ENCODE assay signal across 3 cellular contexts in the genomic region with DNA sequence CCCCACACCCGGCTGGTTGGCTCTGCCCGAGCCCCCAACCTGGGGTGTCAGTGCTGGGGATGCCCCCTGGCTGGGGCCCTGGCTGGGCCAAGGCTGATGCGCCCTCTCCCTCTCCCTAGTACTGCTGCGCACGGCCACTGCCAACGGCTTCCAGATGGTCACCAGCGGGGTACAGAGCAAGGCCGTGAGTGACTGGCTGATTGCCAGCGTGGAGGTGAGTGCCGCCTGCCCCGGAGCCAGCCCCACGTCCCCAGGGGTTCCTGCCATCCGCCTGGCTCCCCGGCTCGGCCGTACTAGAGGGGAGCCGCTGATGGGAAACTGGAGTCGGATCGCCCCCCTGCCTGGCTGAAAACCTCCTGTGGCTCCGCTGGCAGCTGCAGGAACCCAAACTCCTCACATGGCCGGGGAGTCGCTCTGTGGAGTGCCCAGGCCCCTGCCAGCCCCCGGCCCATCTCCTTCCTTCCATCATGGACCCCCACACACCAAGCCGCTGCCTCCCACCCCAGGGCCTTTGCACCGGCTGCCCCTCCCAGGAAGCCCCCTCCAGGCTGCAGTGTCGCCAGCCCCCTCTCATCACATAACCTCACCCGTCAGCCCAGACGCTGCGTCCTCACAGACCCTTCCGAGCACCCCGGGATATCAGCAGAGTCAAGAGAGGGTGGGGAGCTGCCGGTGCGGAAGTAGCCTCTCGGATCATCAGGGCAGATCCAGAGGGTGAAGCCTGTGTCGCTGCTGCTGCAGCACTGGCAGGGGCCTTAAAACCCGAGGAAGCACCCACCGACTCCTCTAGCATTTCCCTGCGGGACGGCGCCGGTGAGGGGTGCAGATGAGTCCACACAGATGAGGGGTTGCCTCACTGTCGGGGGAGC.
TF ChIP-seq lines count a peak whose summit lies in the region.

No MANE protein-coding gene starts in this region.

TF ChIP-seq in SK-N-SH, 30 proteins besides CTCF, POLR2A, EP300 and RAD21 (continues in another document):
- TF ChIP-seq TAF1 (IDR thresholded peaks at IDR 0.05; ENCODE audit: borderline replicate concordance, low read depth, low read length) (no peak), RXRA (IDR thresholded peaks at IDR 0.05; ENCODE audit: borderline replicate concordance, low read depth) (no peak), SIN3A (IDR thresholded peaks at IDR 0.05; ENCODE audit: borderline replicate concordance, low read depth, low read length) (no peak), FOSL2 (IDR thresholded peaks at IDR 0.05; ENCODE audit: borderline replicate concordance, low read depth) (no peak), GABPA (IDR thresholded peaks at IDR 0.05; ENCODE audit: low read depth) (no peak), RFX5 (IDR thresholded peaks at IDR 0.05; ENCODE audit: low read length) (no peak), CHD2 (IDR thresholded peaks at IDR 0.05; ENCODE audit: low read length, partially characterized antibody) (no peak)
- TF ChIP-seq, protein P1, sequence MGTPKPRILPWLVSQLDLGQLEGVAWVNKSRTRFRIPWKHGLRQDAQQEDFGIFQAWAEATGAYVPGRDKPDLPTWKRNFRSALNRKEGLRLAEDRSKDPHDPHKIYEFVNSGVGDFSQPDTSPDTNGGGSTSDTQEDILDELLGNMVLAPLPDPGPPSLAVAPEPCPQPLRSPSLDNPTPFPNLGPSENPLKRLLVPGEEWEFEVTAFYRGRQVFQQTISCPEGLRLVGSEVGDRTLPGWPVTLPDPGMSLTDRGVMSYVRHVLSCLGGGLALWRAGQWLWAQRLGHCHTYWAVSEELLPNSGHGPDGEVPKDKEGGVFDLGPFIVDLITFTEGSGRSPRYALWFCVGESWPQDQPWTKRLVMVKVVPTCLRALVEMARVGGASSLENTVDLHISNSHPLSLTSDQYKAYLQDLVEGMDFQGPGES (IDR thresholded peaks at IDR 0.05; ENCODE audit: low read depth, low read length): no peak
- TF ChIP-seq, protein P2, sequence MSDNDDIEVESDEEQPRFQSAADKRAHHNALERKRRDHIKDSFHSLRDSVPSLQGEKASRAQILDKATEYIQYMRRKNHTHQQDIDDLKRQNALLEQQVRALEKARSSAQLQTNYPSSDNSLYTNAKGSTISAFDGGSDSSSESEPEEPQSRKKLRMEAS (IDR thresholded peaks at IDR 0.05; ENCODE audit: low read depth): no peak
- TF ChIP-seq, protein P3, sequence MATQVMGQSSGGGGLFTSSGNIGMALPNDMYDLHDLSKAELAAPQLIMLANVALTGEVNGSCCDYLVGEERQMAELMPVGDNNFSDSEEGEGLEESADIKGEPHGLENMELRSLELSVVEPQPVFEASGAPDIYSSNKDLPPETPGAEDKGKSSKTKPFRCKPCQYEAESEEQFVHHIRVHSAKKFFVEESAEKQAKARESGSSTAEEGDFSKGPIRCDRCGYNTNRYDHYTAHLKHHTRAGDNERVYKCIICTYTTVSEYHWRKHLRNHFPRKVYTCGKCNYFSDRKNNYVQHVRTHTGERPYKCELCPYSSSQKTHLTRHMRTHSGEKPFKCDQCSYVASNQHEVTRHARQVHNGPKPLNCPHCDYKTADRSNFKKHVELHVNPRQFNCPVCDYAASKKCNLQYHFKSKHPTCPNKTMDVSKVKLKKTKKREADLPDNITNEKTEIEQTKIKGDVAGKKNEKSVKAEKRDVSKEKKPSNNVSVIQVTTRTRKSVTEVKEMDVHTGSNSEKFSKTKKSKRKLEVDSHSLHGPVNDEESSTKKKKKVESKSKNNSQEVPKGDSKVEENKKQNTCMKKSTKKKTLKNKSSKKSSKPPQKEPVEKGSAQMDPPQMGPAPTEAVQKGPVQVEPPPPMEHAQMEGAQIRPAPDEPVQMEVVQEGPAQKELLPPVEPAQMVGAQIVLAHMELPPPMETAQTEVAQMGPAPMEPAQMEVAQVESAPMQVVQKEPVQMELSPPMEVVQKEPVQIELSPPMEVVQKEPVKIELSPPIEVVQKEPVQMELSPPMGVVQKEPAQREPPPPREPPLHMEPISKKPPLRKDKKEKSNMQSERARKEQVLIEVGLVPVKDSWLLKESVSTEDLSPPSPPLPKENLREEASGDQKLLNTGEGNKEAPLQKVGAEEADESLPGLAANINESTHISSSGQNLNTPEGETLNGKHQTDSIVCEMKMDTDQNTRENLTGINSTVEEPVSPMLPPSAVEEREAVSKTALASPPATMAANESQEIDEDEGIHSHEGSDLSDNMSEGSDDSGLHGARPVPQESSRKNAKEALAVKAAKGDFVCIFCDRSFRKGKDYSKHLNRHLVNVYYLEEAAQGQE (IDR thresholded peaks at IDR 0.05; ENCODE audit: low read depth, low read length): no peak
- TF ChIP-seq, protein P4, sequence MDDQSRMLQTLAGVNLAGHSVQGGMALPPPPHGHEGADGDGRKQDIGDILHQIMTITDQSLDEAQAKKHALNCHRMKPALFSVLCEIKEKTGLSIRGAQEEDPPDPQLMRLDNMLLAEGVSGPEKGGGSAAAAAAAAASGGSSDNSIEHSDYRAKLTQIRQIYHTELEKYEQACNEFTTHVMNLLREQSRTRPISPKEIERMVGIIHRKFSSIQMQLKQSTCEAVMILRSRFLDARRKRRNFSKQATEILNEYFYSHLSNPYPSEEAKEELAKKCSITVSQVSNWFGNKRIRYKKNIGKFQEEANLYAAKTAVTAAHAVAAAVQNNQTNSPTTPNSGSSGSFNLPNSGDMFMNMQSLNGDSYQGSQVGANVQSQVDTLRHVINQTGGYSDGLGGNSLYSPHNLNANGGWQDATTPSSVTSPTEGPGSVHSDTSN (IDR thresholded peaks at IDR 0.05): no peak

TF ChIP-seq in SK-N-SH treated with all-trans-retinoic acid at 6 μM for 48 hours, 23 proteins besides CTCF, POLR2A, EP300 and RAD21 (continues in another document):
- TF ChIP-seq, protein P5, sequence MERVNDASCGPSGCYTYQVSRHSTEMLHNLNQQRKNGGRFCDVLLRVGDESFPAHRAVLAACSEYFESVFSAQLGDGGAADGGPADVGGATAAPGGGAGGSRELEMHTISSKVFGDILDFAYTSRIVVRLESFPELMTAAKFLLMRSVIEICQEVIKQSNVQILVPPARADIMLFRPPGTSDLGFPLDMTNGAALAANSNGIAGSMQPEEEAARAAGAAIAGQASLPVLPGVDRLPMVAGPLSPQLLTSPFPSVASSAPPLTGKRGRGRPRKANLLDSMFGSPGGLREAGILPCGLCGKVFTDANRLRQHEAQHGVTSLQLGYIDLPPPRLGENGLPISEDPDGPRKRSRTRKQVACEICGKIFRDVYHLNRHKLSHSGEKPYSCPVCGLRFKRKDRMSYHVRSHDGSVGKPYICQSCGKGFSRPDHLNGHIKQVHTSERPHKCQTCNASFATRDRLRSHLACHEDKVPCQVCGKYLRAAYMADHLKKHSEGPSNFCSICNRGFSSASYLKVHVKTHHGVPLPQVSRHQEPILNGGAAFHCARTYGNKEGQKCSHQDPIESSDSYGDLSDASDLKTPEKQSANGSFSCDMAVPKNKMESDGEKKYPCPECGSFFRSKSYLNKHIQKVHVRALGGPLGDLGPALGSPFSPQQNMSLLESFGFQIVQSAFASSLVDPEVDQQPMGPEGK (CRISPR knock-in tag; IDR thresholded peaks at IDR 0.05; ENCODE audit: borderline replicate concordance): no peak
- TF ChIP-seq GLIS3 (CRISPR knock-in tag; IDR thresholded peaks at IDR 0.05) (no peak), TCF4 (CRISPR knock-in tag; IDR thresholded peaks at IDR 0.05; ENCODE audit: borderline replicate concordance) (no peak), RARB (CRISPR knock-in tag; IDR thresholded peaks at IDR 0.05) (no peak), ISL1 (CRISPR knock-in tag; IDR thresholded peaks at IDR 0.05) (no peak), CSDC2 (CRISPR knock-in tag; IDR thresholded peaks at IDR 0.05) (no peak), ZNF8 (CRISPR knock-in tag; IDR thresholded peaks at IDR 0.05) (no peak)
- TF ChIP-seq, protein P6, sequence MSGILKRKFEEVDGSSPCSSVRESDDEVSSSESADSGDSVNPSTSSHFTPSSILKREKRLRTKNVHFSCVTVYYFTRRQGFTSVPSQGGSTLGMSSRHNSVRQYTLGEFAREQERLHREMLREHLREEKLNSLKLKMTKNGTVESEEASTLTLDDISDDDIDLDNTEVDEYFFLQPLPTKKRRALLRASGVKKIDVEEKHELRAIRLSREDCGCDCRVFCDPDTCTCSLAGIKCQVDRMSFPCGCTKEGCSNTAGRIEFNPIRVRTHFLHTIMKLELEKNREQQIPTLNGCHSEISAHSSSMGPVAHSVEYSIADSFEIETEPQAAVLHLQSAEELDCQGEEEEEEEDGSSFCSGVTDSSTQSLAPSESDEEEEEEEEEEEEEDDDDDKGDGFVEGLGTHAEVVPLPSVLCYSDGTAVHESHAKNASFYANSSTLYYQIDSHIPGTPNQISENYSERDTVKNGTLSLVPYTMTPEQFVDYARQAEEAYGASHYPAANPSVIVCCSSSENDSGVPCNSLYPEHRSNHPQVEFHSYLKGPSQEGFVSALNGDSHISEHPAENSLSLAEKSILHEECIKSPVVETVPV (CRISPR knock-in tag; IDR thresholded peaks at IDR 0.05): no peak
- TF ChIP-seq, protein P7, sequence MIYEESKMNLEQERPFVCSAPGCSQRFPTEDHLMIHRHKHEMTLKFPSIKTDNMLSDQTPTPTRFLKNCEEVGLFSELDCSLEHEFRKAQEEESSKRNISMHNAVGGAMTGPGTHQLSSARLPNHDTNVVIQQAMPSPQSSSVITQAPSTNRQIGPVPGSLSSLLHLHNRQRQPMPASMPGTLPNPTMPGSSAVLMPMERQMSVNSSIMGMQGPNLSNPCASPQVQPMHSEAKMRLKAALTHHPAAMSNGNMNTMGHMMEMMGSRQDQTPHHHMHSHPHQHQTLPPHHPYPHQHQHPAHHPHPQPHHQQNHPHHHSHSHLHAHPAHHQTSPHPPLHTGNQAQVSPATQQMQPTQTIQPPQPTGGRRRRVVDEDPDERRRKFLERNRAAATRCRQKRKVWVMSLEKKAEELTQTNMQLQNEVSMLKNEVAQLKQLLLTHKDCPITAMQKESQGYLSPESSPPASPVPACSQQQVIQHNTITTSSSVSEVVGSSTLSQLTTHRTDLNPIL (CRISPR knock-in tag; IDR thresholded peaks at IDR 0.05; ENCODE audit: low read depth): no peak
- TF ChIP-seq, protein P8, sequence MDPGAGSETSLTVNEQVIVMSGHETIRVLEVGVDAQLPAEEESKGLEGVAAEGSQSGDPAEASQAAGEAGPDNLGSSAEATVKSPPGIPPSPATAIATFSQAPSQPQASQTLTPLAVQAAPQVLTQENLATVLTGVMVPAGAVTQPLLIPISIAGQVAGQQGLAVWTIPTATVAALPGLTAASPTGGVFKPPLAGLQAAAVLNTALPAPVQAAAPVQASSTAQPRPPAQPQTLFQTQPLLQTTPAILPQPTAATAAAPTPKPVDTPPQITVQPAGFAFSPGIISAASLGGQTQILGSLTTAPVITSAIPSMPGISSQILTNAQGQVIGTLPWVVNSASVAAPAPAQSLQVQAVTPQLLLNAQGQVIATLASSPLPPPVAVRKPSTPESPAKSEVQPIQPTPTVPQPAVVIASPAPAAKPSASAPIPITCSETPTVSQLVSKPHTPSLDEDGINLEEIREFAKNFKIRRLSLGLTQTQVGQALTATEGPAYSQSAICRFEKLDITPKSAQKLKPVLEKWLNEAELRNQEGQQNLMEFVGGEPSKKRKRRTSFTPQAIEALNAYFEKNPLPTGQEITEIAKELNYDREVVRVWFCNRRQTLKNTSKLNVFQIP (CRISPR knock-in tag; IDR thresholded peaks at IDR 0.05; ENCODE audit: borderline replicate concordance, low read depth): no peak

TF ChIP-seq in K562, 482 proteins besides CTCF, POLR2A, EP300 and RAD21:
- TF ChIP-seq, protein P9, sequence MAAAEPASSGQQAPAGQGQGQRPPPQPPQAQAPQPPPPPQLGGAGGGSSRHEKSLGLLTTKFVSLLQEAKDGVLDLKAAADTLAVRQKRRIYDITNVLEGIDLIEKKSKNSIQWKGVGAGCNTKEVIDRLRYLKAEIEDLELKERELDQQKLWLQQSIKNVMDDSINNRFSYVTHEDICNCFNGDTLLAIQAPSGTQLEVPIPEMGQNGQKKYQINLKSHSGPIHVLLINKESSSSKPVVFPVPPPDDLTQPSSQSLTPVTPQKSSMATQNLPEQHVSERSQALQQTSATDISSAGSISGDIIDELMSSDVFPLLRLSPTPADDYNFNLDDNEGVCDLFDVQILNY (CRISPR knock-in tag; IDR thresholded peaks at IDR 0.05): no peak
- TF ChIP-seq NFIC (IDR thresholded peaks at IDR 0.05): peak; percentile 6; the same call in 1 of the 2 replicates
- peak; percentile 16 for TF ChIP-seq RBFOX2 (IDR thresholded peaks at IDR 0.05; ENCODE audit: low read depth, low read length)
- TF ChIP-seq POLR2G (IDR thresholded peaks at IDR 0.05; ENCODE audit: low read depth, low read length): peak; percentile 31; the same call in 1 of the 2 replicates
